8 cellular contexts compared by ENCODE assay signal in the genomic region with DNA sequence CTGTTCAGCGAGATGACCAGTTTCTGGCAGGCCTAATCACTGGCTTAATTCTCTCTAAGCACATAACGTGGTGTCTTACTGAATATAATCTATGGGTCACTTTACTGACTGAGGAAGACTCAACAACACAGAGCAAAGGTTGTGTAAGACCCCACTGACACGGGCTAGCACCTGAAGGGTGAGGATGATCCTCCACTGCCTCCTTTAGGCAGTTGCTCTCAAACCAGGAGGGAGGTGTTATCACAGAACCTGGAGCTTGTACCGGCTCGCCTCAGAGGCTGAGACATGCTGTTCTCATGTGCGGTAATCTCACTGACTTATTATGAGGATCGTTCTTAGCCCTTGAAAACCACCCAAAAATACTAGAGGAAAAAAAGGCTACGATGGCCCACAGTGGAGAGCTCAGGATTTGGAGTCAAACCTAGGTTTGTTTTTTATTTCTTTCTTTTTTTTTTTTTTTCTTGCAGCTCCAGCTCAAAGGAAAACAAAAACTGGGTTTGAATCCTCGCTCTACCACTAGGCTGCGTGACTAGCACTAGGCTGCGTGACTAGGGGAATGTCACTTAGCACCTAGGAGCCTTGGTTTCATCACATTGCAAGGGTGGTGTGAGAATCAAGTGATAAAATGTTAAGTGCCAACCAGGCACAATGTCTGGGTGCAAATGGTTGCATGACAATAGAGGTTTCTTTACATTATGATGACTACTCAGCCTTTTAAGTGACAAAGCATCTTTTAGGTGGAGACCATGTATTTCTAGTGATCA. TPM values are rescaled to one million over a fixed set of nuclear protein-coding genes. Genes with fewer than 3 reads are reported as not detected.
DNase-seq lines count a peak whose midpoint lies in the region; ATAC-seq, FAIRE-seq and TF ChIP-seq lines count a peak whose summit lies in the region.

No MANE protein-coding gene starts in this region.

- H3K27me3 Mint-ChIP-seq in CD4-positive, alpha-beta memory T cell: no peaks in the 10 kb centered on the region
- H3K27me3 Mint-ChIP-seq in naive thymus-derived CD4-positive, alpha-beta T cell: peaks cover 0 to 11% (median 0%) of the 10 kb centered on the region in 5 donors

- POLR2A ChIA-PET in CD4-positive, alpha-beta memory T cell (lab: Charles Lee; ENCODE audit: partially characterized antibody): interaction anchor here (0.6 to 5.1 kb wide), 16 partner anchors 10 to 284 kb away, joined by 3 to 122 read pairs (median 8); a partner anchor contains a TSS
- POLR2A ChIA-PET in IMR-90 (lab: Charles Lee; ENCODE audit: unreplicated experiment): no interaction called here
- POLR2A ChIA-PET in naive thymus-derived CD4-positive, alpha-beta T cell (lab: Charles Lee): interaction anchor here (0.7 to 3.9 kb wide), 12 partner anchors 11 to 104 kb away, joined by 3 to 83 read pairs (median 5); a partner anchor contains a TSS

- H3K9me3 Mint-ChIP-seq in CD4-positive, alpha-beta memory T cell: no peaks in the 10 kb centered on the region
- peaks cover 0 to 4% (median 0%) of the 10 kb centered on the region in 11 donors for H3K9me3 Mint-ChIP-seq in naive thymus-derived CD4-positive, alpha-beta T cell

- H3K4me3 Mint-ChIP-seq in CD4-positive, alpha-beta memory T cell: peak overlapping the region in 7 of 8 donors; percentile 61 to 85 (median 75)
- peak overlapping the region; percentile 51 to 86 (median 76) for H3K4me3 Mint-ChIP-seq in naive thymus-derived CD4-positive, alpha-beta T cell

- H4K5ac ChIP-seq in IMR-90 (ENCODE audit: low read depth, low read length): no peak overlapping the region

- peak overlapping the region; percentile 19; the same call in 1 of the 2 replicates for H2AK5ac ChIP-seq in IMR-90 (ENCODE audit: low read depth, low read length)

- H2BK15ac ChIP-seq in IMR-90 (ENCODE audit: low read depth, low read length): no peak overlapping the region

- peak in 1 of 5 donors; percentile 18 for DNase-seq in CD4-positive, alpha-beta memory T cell
- DNase-seq in IMR-90: no peak
- no peak for DNase-seq in ascending aorta (ENCODE audit: low spot score in 2 of 2)
- peak in 1 of 9 donors; percentile 22 for DNase-seq in naive thymus-derived CD4-positive, alpha-beta T cell
- DNase-seq in H54 (ENCODE audit: insufficient read length, low spot score): no peak
- no peak for DNase-seq in HTR-8/SVneo (ENCODE audit: insufficient read length, low spot score)
- DNase-seq in epidermal melanocyte (ENCODE audit: insufficient read length, low spot score): no peak
- no peak for DNase-seq in anterior cingulate cortex (lab: John Stamatoyannopoulos, UW)

- in situ Hi-C loops in IMR-90 (cut with MboI; ENCODE audit: low sequenced_read_pairs): no loop called here

- H4K91ac ChIP-seq in IMR-90 (ENCODE audit: insufficient read depth, low read depth, low read length): 0 out of 2 replicates have a peak overlapping the region, but pooled peaks have one; percentile 13

- intact Hi-C loops in CD4-positive, alpha-beta memory T cell (cut with micrococcal nuclease): loop anchor here (1.0 to 2.0 kb wide), 6 partner anchors 12 to 170 kb away; a partner anchor contains a TSS
- intact Hi-C loops in IMR-90 (cut with micrococcal nuclease): no loop called here
- intact Hi-C loops in ascending aorta (cut with DNase I): loop anchor here (2.0 kb wide), 1 partner anchor 102 kb away; no protein-coding TSS in a partner anchor
- intact Hi-C loops in naive thymus-derived CD4-positive, alpha-beta T cell (cut with micrococcal nuclease): loop anchor here (1.0 to 10.0 kb wide), 12 partner anchors 12 to 350 kb away; a partner anchor contains a TSS

- BruUV-seq in IMR-90 (replicated peaks; lab: Mats Ljungman, UMichigan): no TSS peak

- H3K27me3 ChIP-seq in CD4-positive, alpha-beta memory T cell (ENCODE audit: insufficient read depth, low read length): no peaks in the 10 kb centered on the region
- H3K27me3 ChIP-seq in IMR-90 (ENCODE audit: control insufficient read depth, insufficient read depth, low read length): no peaks in the 10 kb centered on the region
- no peaks in the 10 kb centered on the region for H3K27me3 ChIP-seq in ascending aorta
- no peaks in the 10 kb centered on the region for H3K27me3 ChIP-seq in naive thymus-derived CD4-positive, alpha-beta T cell (ENCODE audit: control insufficient read depth in 2 of 2, insufficient read depth in 2 of 2, low read length in 2 of 2)

- no peak overlapping the region for H3K56ac ChIP-seq in IMR-90 (ENCODE audit: extremely low read depth, insufficient read depth, low read length)

- no peak overlapping the region for H3K23ac ChIP-seq in IMR-90 (ENCODE audit: low read depth, low read length)

- H3K9ac ChIP-seq in IMR-90 (ENCODE audit: low read depth, low read length): no peak overlapping the region

- H3K4me2 ChIP-seq in IMR-90 (ENCODE audit: low read depth, low read length): no peak overlapping the region

- H3K4me1 Mint-ChIP-seq in CD4-positive, alpha-beta memory T cell: peaks cover 39 to 80% (median 57%) of the 10 kb centered on the region in 4 donors
- peaks cover 39 to 74% (median 56%) of the 10 kb centered on the region in 7 donors for H3K4me1 Mint-ChIP-seq in naive thymus-derived CD4-positive, alpha-beta T cell

- peaks cover 2% of the 10 kb centered on the region for H3K9me1 ChIP-seq in IMR-90 (ENCODE audit: insufficient read depth, low read length)

- no peak for ATAC-seq in IMR-90 (ENCODE audit: low read depth)
- peak; percentile 55 for ATAC-seq in naive thymus-derived CD4-positive, alpha-beta T cell

- H2BK120ac ChIP-seq in IMR-90 (ENCODE audit: low read depth, low read length): no peak overlapping the region

- no peak overlapping the region for H3K18ac ChIP-seq in IMR-90 (ENCODE audit: low read depth, low read length)

- FAIRE-seq in H54 (lab: Jason Lieb, UNC) (no peak), HTR-8/SVneo (lab: Jason Lieb, UNC) (no peak)

- dilution Hi-C loops in IMR-90 (cut with HindIII; ENCODE audit: low sequenced_read_pairs, unreplicated experiment): no loop called here

- no peak overlapping the region for H2BK5ac ChIP-seq in IMR-90 (ENCODE audit: low read depth, low read length, poor library complexity, severe bottlenecking)

- H3K4me3 ChIP-seq in CD4-positive, alpha-beta memory T cell (ENCODE audit: low read length in 2 of 2): no peak overlapping the region
- H3K4me3 ChIP-seq in IMR-90 (ENCODE audit: insufficient read depth, low read depth, low read length) (no peak overlapping the region), ascending aorta (no peak overlapping the region)
- peak overlapping the region; percentile 37 for H3K4me3 ChIP-seq in naive thymus-derived CD4-positive, alpha-beta T cell (ENCODE audit: low read length)

- TF ChIP-seq POLR2A in IMR-90 (IDR thresholded peaks at IDR 0.05; ENCODE audit: low read depth, low read length) (no peak), H54 (IDR thresholded peaks at IDR 0.05; ENCODE audit: low read depth, low read length) (no peak)

- H3K4me1 ChIP-seq in CD4-positive, alpha-beta memory T cell (ENCODE audit: insufficient read depth, low read length): peaks cover 53% of the 10 kb centered on the region
- H3K4me1 ChIP-seq in IMR-90 (ENCODE audit: control insufficient read depth, insufficient read depth, low read length): peaks cover 9% of the 10 kb centered on the region
- peaks cover 0 to 15% of the 10 kb centered on the region in 2 donors for H3K4me1 ChIP-seq in ascending aorta
- peaks cover 34 to 39% of the 10 kb centered on the region in 2 donors for H3K4me1 ChIP-seq in naive thymus-derived CD4-positive, alpha-beta T cell (ENCODE audit: control insufficient read depth in 2 of 2, insufficient read depth in 2 of 2, low read length in 2 of 2)

- TF ChIP-seq CTCF in IMR-90 (conservative IDR thresholded peaks at IDR 0.05; ENCODE audit: low read depth, low read length) (no peak), ascending aorta (IDR thresholded peaks at IDR 0.05) (no peak)

- H3K79me1 ChIP-seq in IMR-90 (ENCODE audit: low read depth in 1 of 2, low read length in 2 of 2): no peaks in the 10 kb centered on the region

- H4K20me1 ChIP-seq in IMR-90 (ENCODE audit: insufficient read depth, low read length): no peaks in the 10 kb centered on the region; the same call in 1 of the 2 replicates

- no peak overlapping the region for H2AK9ac ChIP-seq in IMR-90 (replicated peaks; ENCODE audit: low read depth, low read length, poor library complexity)

- TF ChIP-seq RAD21 in IMR-90 (IDR thresholded peaks at IDR 0.05; ENCODE audit: low read length): no peak

- peaks cover 1 to 15% of the 10 kb centered on the region in 2 donors for H3K36me3 Mint-ChIP-seq in CD4-positive, alpha-beta memory T cell
- H3K36me3 Mint-ChIP-seq in naive thymus-derived CD4-positive, alpha-beta T cell: peaks cover 0 to 51% (median 4%) of the 10 kb centered on the region in 5 donors

- no peaks in the 10 kb centered on the region for H3K9me3 ChIP-seq in CD4-positive, alpha-beta memory T cell (ENCODE audit: control insufficient read depth in 1 of 2, low read length in 2 of 2)
- H3K9me3 ChIP-seq in IMR-90 (ENCODE audit: control insufficient read depth, insufficient read depth, low read length) (no peaks in the 10 kb centered on the region), ascending aorta (no peaks in the 10 kb centered on the region)
- H3K9me3 ChIP-seq in naive thymus-derived CD4-positive, alpha-beta T cell (ENCODE audit: control insufficient read depth in 2 of 3, low read length in 3 of 3): no peaks in the 10 kb centered on the region

- H3K36me3 ChIP-seq in CD4-positive, alpha-beta memory T cell (ENCODE audit: insufficient read depth, low read length): no peaks in the 10 kb centered on the region
- H3K36me3 ChIP-seq in IMR-90 (ENCODE audit: control insufficient read depth, insufficient read depth, low read length) (no peaks in the 10 kb centered on the region), ascending aorta (no peaks in the 10 kb centered on the region)
- no peaks in the 10 kb centered on the region for H3K36me3 ChIP-seq in naive thymus-derived CD4-positive, alpha-beta T cell (ENCODE audit: control insufficient read depth in 2 of 3, insufficient read depth in 3 of 3, low read length in 3 of 3)

- H2BK20ac ChIP-seq in IMR-90 (ENCODE audit: low read depth, low read length): 0 out of 2 replicates have a peak overlapping the region, but pooled peaks have one; percentile 21

- WGBS in IMR-90 (ENCODE audit: extremely low coverage in 2 of 2, insufficient read length in 1 of 2), 2 experiments: 93% methylated on average over 3 of the region's 11 CpGs; no CpG with 5 or more reads in 1 of the 2 experiments

- no peak overlapping the region for H4K8ac ChIP-seq in IMR-90 (ENCODE audit: low read depth in 2 of 2, low read length in 2 of 2)

- CTCF ChIA-PET in CD4-positive, alpha-beta memory T cell (lab: Charles Lee; ENCODE audit: partially characterized antibody): interaction anchor here (0.7 to 2.4 kb wide), 9 partner anchors 10 to 166 kb away, joined by 3 to 12 read pairs (median 3); no protein-coding TSS in a partner anchor
- CTCF ChIA-PET in IMR-90 (lab: Yijun Ruan, JAX): no interaction called here
- CTCF ChIA-PET in naive thymus-derived CD4-positive, alpha-beta T cell (lab: Charles Lee): interaction anchor here (0.7 to 2.4 kb wide), 3 partner anchors 62 to 320 kb away, joined by 3 to 10 read pairs (median 3); no protein-coding TSS in a partner anchor

- H2AFZ ChIP-seq in IMR-90 (replicated peaks; ENCODE audit: low read length, poor library complexity): no peak overlapping the region

- H3K14ac ChIP-seq in IMR-90 (replicated peaks; ENCODE audit: low read depth, low read length): no peak overlapping the region

- H3K4ac ChIP-seq in IMR-90 (ENCODE audit: low read depth, low read length): no peak overlapping the region

- H3K27ac ChIP-seq in CD4-positive, alpha-beta memory T cell (ENCODE audit: low read depth, low read length): peak overlapping the region; percentile 60
- H3K27ac ChIP-seq in IMR-90 (ENCODE audit: insufficient read depth, low read length): no peak overlapping the region
- H3K27ac ChIP-seq in ascending aorta: peak overlapping the region; percentile 86 to 91
- peak overlapping the region; percentile 59 for H3K27ac ChIP-seq in naive thymus-derived CD4-positive, alpha-beta T cell (ENCODE audit: low read depth, low read length)

- H3K27ac Mint-ChIP-seq in CD4-positive, alpha-beta memory T cell: peak overlapping the region; percentile 85 to 98 (median 97)
- H3K27ac Mint-ChIP-seq in naive thymus-derived CD4-positive, alpha-beta T cell: peak overlapping the region; percentile 83 to 98 (median 91)

RNA-seq across cellular contexts. Expression of a gene that starts 28.1 kb away (rescaled TPM):
- 10 to 100 TPM; 23.9 to 25.7 TPM for total RNA-seq in CD4-positive, alpha-beta memory T cell
- polyA plus RNA-seq in CD4-positive, alpha-beta memory T cell: 10 to 100 TPM; 33.7 to 46.5 TPM
- total RNA-seq in IMR-90 (2012; rRNA removed): 5.2 and 5.3 TPM in 2 replicates
- polyA plus RNA-seq in IMR-90 (2012; rRNA removed): 3.0 and 4.0 TPM in 2 replicates
- polyA plus RNA-seq in IMR-90 (2012; cell fraction: cytosol; rRNA removed): 1.4 and 2.8 TPM in 2 replicates
- 1.9 and 5.6 TPM in 2 replicates for polyA plus RNA-seq in IMR-90 (2012; cell fraction: nucleus; rRNA removed; ENCODE audit: low replicate concordance)
- total RNA-seq in ascending aorta: 1.8 TPM
- 10 to 100 TPM in 3 of 5 experiments, 1 to 10 TPM in 2; 7.6 to 17.8 (median 10.1) TPM for total RNA-seq in naive thymus-derived CD4-positive, alpha-beta T cell
- 10 to 100 TPM; 14.6 to 19.7 TPM for polyA plus RNA-seq in naive thymus-derived CD4-positive, alpha-beta T cell
